1 cellular context compared by ENCODE assay signal in the genomic region with DNA sequence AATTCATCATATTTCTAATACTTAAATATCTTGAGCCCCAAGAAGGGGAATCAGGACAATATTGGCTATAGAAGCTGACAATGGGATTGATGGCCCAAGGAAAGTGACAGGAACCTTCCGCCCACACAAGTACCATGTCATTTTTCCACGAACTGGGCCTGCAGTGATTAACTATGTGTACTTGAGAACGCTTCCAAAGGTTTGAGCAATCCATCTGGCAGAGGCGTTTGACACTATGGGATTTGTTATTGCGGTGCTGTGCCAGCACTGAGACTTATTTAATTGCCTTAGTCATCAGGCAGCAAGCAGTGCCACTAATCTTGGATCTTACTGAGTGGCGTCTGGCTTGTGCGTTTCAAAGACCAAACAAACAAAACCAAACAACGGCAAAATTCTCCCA.
TF ChIP-seq lines count a peak whose summit lies in the region.

No MANE protein-coding gene starts in this region.

TF ChIP-seq in HEK293, 187 proteins besides CTCF, POLR2A, EP300 and RAD21 (continued from another document and continues in another):
- no peak for TF ChIP-seq ZNF391 (tag by site-specific recombination; IDR thresholded peaks at IDR 0.05; ENCODE audit: borderline replicate concordance, low read depth)
- no peak for TF ChIP-seq ZNF768 (tag by site-specific recombination; IDR thresholded peaks at IDR 0.05)
- TF ChIP-seq ZNF843 (tag by site-specific recombination; IDR thresholded peaks at IDR 0.05): 0 out of 2 replicates have a peak, but pooled peaks have one; percentile 21
- TF ChIP-seq GLIS1 (tag by site-specific recombination; IDR thresholded peaks at IDR 0.05): no peak
- no peak for TF ChIP-seq ZNF24 (tag by site-specific recombination; IDR thresholded peaks at IDR 0.05)
- TF ChIP-seq ZNF223 (tag by site-specific recombination; IDR thresholded peaks at IDR 0.05): no peak
- TF ChIP-seq, protein P1, sequence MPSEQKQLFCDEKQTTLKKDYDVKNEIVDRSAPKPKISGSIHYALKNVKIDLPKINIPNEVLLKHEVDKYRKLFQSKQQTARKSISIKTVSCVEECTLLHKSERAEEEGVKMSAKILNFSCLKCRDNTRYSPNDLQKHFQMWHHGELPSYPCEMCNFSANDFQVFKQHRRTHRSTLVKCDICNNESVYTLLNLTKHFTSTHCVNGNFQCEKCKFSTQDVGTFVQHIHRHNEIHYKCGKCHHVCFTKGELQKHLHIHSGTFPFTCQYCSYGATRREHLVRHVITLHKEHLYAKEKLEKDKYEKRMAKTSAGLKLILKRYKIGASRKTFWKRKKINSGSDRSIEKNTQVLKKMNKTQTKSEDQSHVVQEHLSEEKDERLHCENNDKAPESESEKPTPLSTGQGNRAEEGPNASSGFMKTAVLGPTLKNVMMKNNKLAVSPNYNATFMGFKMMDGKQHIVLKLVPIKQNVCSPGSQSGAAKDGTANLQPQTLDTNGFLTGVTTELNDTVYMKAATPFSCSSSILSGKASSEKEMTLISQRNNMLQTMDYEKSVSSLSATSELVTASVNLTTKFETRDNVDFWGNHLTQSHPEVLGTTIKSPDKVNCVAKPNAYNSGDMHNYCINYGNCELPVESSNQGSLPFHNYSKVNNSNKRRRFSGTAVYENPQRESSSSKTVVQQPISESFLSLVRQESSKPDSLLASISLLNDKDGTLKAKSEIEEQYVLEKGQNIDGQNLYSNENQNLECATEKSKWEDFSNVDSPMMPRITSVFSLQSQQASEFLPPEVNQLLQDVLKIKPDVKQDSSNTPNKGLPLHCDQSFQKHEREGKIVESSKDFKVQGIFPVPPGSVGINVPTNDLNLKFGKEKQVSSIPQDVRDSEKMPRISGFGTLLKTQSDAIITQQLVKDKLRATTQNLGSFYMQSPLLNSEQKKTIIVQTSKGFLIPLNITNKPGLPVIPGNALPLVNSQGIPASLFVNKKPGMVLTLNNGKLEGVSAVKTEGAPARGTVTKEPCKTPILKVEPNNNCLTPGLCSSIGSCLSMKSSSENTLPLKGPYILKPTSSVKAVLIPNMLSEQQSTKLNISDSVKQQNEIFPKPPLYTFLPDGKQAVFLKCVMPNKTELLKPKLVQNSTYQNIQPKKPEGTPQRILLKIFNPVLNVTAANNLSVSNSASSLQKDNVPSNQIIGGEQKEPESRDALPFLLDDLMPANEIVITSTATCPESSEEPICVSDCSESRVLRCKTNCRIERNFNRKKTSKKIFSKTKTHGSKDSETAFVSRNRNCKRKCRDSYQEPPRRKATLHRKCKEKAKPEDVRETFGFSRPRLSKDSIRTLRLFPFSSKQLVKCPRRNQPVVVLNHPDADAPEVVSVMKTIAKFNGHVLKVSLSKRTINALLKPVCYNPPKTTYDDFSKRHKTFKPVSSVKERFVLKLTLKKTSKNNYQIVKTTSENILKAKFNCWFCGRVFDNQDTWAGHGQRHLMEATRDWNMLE (tag by site-specific recombination; conservative IDR thresholded peaks at IDR 0.05; ENCODE audit: low read depth): no peak
- peak; percentile 29; the same call in 1 of the 2 replicates for TF ChIP-seq FEZF1 (tag by site-specific recombination; IDR thresholded peaks at IDR 0.05)
- no peak for TF ChIP-seq SP3 (tag by site-specific recombination; IDR thresholded peaks at IDR 0.05)
- no peak for TF ChIP-seq PRDM1 (tag by site-specific recombination; IDR thresholded peaks at IDR 0.05)
- no peak for TF ChIP-seq ZNF530 (tag by site-specific recombination; IDR thresholded peaks at IDR 0.05; ENCODE audit: low read depth)
- TF ChIP-seq ZNF707 (tag by site-specific recombination; IDR thresholded peaks at IDR 0.05): no peak
- TF ChIP-seq, protein P2, sequence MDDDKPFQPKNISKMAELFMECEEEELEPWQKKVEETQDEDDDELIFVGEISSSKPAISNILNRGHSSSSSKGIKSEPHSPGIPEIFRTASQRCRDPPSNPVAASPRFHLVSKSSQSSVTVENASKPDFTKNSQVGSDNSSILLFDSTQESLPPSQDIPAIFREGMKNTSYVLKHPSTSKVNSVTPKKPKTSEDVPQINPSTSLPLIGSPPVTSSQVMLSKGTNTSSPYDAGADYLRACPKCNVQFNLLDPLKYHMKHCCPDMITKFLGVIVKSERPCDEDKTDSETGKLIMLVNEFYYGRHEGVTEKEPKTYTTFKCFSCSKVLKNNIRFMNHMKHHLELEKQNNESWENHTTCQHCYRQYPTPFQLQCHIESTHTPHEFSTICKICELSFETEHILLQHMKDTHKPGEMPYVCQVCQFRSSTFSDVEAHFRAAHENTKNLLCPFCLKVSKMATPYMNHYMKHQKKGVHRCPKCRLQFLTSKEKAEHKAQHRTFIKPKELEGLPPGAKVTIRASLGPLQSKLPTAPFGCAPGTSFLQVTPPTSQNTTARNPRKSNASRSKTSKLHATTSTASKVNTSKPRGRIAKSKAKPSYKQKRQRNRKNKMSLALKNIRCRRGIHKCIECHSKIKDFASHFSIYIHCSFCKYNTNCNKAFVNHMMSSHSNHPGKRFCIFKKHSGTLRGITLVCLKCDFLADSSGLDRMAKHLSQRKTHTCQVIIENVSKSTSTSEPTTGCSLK (tag by site-specific recombination; IDR thresholded peaks at IDR 0.05): no peak
- no peak for TF ChIP-seq EGR2 (tag by site-specific recombination; IDR thresholded peaks at IDR 0.05; ENCODE audit: low read depth)
- TF ChIP-seq ZNF514 (tag by site-specific recombination; IDR thresholded peaks at IDR 0.05): no peak
- TF ChIP-seq ZNF660 (tag by site-specific recombination; IDR thresholded peaks at IDR 0.05): peak; percentile 95
- TF ChIP-seq OVOL3 (tag by site-specific recombination; IDR thresholded peaks at IDR 0.05): no peak
- TF ChIP-seq, protein P3, sequence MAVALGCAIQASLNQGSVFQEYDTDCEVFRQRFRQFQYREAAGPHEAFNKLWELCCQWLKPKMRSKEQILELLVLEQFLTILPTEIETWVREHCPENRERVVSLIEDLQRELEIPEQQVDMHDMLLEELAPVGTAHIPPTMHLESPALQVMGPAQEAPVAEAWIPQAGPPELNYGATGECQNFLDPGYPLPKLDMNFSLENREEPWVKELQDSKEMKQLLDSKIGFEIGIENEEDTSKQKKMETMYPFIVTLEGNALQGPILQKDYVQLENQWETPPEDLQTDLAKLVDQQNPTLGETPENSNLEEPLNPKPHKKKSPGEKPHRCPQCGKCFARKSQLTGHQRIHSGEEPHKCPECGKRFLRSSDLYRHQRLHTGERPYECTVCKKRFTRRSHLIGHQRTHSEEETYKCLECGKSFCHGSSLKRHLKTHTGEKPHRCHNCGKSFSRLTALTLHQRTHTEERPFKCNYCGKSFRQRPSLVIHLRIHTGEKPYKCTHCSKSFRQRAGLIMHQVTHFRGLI (tag by site-specific recombination; IDR thresholded peaks at IDR 0.05): no peak
- TF ChIP-seq BCL11A (tag by site-specific recombination; IDR thresholded peaks at IDR 0.05; ENCODE audit: low read depth): no peak
- no peak for TF ChIP-seq ZNF266 (tag by site-specific recombination; IDR thresholded peaks at IDR 0.05; ENCODE audit: low read depth)
- TF ChIP-seq, protein P4, sequence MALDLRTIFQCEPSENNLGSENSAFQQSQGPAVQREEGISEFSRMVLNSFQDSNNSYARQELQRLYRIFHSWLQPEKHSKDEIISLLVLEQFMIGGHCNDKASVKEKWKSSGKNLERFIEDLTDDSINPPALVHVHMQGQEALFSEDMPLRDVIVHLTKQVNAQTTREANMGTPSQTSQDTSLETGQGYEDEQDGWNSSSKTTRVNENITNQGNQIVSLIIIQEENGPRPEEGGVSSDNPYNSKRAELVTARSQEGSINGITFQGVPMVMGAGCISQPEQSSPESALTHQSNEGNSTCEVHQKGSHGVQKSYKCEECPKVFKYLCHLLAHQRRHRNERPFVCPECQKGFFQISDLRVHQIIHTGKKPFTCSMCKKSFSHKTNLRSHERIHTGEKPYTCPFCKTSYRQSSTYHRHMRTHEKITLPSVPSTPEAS (tag by site-specific recombination; IDR thresholded peaks at IDR 0.05): no peak
- TF ChIP-seq ZNF473 (tag by site-specific recombination; IDR thresholded peaks at IDR 0.05): no peak
- TF ChIP-seq, protein P5, sequence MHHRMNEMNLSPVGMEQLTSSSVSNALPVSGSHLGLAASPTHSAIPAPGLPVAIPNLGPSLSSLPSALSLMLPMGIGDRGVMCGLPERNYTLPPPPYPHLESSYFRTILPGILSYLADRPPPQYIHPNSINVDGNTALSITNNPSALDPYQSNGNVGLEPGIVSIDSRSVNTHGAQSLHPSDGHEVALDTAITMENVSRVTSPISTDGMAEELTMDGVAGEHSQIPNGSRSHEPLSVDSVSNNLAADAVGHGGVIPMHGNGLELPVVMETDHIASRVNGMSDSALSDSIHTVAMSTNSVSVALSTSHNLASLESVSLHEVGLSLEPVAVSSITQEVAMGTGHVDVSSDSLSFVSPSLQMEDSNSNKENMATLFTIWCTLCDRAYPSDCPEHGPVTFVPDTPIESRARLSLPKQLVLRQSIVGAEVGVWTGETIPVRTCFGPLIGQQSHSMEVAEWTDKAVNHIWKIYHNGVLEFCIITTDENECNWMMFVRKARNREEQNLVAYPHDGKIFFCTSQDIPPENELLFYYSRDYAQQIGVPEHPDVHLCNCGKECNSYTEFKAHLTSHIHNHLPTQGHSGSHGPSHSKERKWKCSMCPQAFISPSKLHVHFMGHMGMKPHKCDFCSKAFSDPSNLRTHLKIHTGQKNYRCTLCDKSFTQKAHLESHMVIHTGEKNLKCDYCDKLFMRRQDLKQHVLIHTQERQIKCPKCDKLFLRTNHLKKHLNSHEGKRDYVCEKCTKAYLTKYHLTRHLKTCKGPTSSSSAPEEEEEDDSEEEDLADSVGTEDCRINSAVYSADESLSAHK (tag by site-specific recombination; IDR thresholded peaks at IDR 0.05): no peak
- TF ChIP-seq, protein P6, sequence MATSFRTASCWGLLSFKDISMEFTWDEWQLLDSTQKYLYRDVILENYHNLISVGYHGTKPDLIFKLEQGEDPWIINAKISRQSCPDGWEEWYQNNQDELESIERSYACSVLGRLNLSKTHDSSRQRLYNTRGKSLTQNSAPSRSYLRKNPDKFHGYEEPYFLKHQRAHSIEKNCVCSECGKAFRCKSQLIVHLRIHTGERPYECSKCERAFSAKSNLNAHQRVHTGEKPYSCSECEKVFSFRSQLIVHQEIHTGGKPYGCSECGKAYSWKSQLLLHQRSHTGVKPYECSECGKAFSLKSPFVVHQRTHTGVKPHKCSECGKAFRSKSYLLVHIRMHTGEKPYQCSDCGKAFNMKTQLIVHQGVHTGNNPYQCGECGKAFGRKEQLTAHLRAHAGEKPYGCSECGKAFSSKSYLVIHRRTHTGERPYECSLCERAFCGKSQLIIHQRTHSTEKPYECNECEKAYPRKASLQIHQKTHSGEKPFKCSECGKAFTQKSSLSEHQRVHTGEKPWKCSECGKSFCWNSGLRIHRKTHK (tag by site-specific recombination; IDR thresholded peaks at IDR 0.05): no peak
- no peak for TF ChIP-seq ZNF664 (tag by site-specific recombination; IDR thresholded peaks at IDR 0.05)
- TF ChIP-seq, protein P7, sequence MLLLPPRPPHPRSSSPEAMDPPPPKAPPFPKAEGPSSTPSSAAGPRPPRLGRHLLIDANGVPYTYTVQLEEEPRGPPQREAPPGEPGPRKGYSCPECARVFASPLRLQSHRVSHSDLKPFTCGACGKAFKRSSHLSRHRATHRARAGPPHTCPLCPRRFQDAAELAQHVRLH (tag by site-specific recombination; IDR thresholded peaks at IDR 0.05): no peak
- TF ChIP-seq, protein P8, sequence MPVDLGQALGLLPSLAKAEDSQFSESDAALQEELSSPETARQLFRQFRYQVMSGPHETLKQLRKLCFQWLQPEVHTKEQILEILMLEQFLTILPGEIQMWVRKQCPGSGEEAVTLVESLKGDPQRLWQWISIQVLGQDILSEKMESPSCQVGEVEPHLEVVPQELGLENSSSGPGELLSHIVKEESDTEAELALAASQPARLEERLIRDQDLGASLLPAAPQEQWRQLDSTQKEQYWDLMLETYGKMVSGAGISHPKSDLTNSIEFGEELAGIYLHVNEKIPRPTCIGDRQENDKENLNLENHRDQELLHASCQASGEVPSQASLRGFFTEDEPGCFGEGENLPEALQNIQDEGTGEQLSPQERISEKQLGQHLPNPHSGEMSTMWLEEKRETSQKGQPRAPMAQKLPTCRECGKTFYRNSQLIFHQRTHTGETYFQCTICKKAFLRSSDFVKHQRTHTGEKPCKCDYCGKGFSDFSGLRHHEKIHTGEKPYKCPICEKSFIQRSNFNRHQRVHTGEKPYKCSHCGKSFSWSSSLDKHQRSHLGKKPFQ (tag by site-specific recombination; IDR thresholded peaks at IDR 0.05): no peak
- no peak for TF ChIP-seq ZNF350 (tag by site-specific recombination; IDR thresholded peaks at IDR 0.05)
- 0 out of 2 replicates have a peak, but pooled peaks have one; percentile 17 for TF ChIP-seq SP7 (tag by site-specific recombination; IDR thresholded peaks at IDR 0.05)
- no peak for TF ChIP-seq ZNF776 (tag by site-specific recombination; IDR thresholded peaks at IDR 0.05; ENCODE audit: borderline replicate concordance)
- TF ChIP-seq ZNF138 (tag by site-specific recombination; IDR thresholded peaks at IDR 0.05; ENCODE audit: borderline replicate concordance): no peak
- TF ChIP-seq ZBTB21 (tag by site-specific recombination; IDR thresholded peaks at IDR 0.05): no peak
- peak; percentile 43 for TF ChIP-seq ZFHX2 (tag by site-specific recombination; conservative IDR thresholded peaks at IDR 0.05)
- TF ChIP-seq, protein P9, sequence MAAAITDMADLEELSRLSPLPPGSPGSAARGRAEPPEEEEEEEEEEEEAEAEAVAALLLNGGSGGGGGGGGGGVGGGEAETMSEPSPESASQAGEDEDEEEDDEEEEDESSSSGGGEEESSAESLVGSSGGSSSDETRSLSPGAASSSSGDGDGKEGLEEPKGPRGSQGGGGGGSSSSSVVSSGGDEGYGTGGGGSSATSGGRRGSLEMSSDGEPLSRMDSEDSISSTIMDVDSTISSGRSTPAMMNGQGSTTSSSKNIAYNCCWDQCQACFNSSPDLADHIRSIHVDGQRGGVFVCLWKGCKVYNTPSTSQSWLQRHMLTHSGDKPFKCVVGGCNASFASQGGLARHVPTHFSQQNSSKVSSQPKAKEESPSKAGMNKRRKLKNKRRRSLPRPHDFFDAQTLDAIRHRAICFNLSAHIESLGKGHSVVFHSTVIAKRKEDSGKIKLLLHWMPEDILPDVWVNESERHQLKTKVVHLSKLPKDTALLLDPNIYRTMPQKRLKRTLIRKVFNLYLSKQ (tag by site-specific recombination; IDR thresholded peaks at IDR 0.05; ENCODE audit: borderline replicate concordance): no peak
- no peak for TF ChIP-seq WT1 (tag by site-specific recombination; IDR thresholded peaks at IDR 0.05)
- no peak for TF ChIP-seq ZNF48 (tag by site-specific recombination; IDR thresholded peaks at IDR 0.05)
- peak; percentile 41; the same call in 1 of the 2 replicates for TF ChIP-seq ZEB2 (tag by site-specific recombination; IDR thresholded peaks at IDR 0.05)
- TF ChIP-seq, protein P10, sequence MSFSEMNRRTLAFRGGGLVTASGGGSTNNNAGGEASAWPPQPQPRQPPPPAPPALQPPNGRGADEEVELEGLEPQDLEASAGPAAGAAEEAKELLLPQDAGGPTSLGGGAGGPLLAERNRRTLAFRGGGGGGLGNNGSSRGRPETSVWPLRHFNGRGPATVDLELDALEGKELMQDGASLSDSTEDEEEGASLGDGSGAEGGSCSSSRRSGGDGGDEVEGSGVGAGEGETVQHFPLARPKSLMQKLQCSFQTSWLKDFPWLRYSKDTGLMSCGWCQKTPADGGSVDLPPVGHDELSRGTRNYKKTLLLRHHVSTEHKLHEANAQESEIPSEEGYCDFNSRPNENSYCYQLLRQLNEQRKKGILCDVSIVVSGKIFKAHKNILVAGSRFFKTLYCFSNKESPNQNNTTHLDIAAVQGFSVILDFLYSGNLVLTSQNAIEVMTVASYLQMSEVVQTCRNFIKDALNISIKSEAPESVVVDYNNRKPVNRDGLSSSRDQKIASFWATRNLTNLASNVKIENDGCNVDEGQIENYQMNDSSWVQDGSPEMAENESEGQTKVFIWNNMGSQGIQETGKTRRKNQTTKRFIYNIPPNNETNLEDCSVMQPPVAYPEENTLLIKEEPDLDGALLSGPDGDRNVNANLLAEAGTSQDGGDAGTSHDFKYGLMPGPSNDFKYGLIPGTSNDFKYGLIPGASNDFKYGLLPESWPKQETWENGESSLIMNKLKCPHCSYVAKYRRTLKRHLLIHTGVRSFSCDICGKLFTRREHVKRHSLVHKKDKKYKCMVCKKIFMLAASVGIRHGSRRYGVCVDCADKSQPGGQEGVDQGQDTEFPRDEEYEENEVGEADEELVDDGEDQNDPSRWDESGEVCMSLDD (tag by site-specific recombination; IDR thresholded peaks at IDR 0.05): no peak
- no peak for TF ChIP-seq ZBTB8A (tag by site-specific recombination; IDR thresholded peaks at IDR 0.05)
